ENCODE assay signal across 27 cellular contexts in the genomic region with DNA sequence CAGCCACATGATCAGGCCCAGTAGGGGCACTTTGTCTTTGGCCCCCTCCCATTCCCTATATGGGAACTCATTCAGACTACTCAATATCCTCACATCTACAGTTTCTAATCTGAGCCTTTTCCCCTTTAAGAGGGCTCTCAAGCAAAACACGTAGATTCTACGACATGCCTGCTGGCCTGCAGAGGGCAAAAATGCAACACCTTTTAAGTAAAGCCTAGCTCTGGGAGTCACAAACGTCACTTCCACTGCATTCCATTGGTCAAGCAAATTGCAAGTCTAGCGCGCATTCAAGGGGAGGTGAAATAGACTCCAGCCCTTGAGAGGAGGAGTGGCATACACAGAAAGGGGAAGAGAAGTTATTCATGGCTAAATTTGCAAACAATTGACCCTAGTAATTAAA.
"Had no signal": no experiment of that assay in that cellular context is flagged by ENCODE, and none has a peak within 500 bp of the region (broad histone marks: within the 10 kb centered on the region; RNA-seq: fewer than 3 reads in every experiment).

No MANE protein-coding gene starts in this region.

- ATAC-seq: activated T-cell treated with anti-CD3 and anti-CD28 coated beads, Interleukin-2, amount 50 U/mL, for 72 hours; gastrocnemius medialis; mucosa of descending colon; natural killer cell treated with Interleukin-12 subunit alpha and Interleukin-12 subunit beta and Interleukin-15 and Interleukin-18, amount 100 ng/mL, for 72 hours; sciatic nerve; stimulated activated effector memory CD8-positive, alpha-beta T cell treated with anti-CD3 and anti-CD28 coated beads, Interleukin-12 subunit alpha, Interleukin-12 subunit beta, amount 100 ng/mL, for 72 hours; stimulated activated naive CD8-positive, alpha-beta T cell treated with anti-CD3 and anti-CD28 coated beads, Interleukin-15, amount 100 ng/mL, for 72 hours had no signal

- H3K79me2 ChIP-seq: hepatocyte had no signal

- H3K36me3 Mint-ChIP-seq: natural killer cell treated with Interleukin-12 subunit alpha and Interleukin-12 subunit beta and Interleukin-15 and Interleukin-18, amount 100 ng/mL, for 72 hours; stimulated activated effector memory CD8-positive, alpha-beta T cell treated with anti-CD3 and anti-CD28 coated beads, Interleukin-12 subunit alpha, Interleukin-12 subunit beta, amount 100 ng/mL, for 72 hours; type B pancreatic cell had no signal

- H3K27me3 ChIP-seq: gastrocnemius medialis, hepatocyte, uterus had no signal

- H3K27ac Mint-ChIP-seq: activated B cell treated with CpG ODN at 0.5 μM for 24 hours; activated naive CD8-positive, alpha-beta T cell; activated T-cell treated with anti-CD3 and anti-CD28 coated beads, Interleukin-2, amount 50 U/mL, for 72 hours; dendritic cell treated with granulocyte-macrophage colony-stimulating factor and Interleukin-4, amounts not matched to agents 40 ng/mL and 50 ng/mL, for 4 days; natural killer cell treated with Interleukin-12 subunit alpha and Interleukin-12 subunit beta and Interleukin-15 and Interleukin-18, amount 100 ng/mL, for 72 hours; stimulated activated effector memory CD8-positive, alpha-beta T cell treated with anti-CD3 and anti-CD28 coated beads, Interleukin-12 subunit alpha, Interleukin-12 subunit beta, amount 100 ng/mL, for 72 hours; stimulated activated naive CD8-positive, alpha-beta T cell treated with anti-CD3 and anti-CD28 coated beads, Interleukin-15, amount 100 ng/mL, for 72 hours; type B pancreatic cell had no signal

- DNase-seq: activated B cell treated with CpG ODN at 0.5 μM for 24 hours; activated CD4-positive, alpha-beta T cell treated with anti-CD3 and anti-CD28 coated beads, Interleukin-2, amount 50 U/mL, for 1 hour; activated naive CD4-positive, alpha-beta T cell treated with Interleukin-2 at 50 U/mL for 16 hours; activated T-cell treated with anti-CD3 and anti-CD28 coated beads for 4 hours; activated T-cell treated with anti-CD3 and anti-CD28 coated beads, Interleukin-2, amount 50 U/mL, for 72 hours; anterior cingulate cortex; gastrocnemius medialis; glutamatergic neuron; kidney glomerular epithelial cell; left ventricle myocardium inferior; mucosa of descending colon; stimulated activated CD4-positive, alpha-beta T cell treated with anti-CD3 and anti-CD28 coated beads, Interleukin-12 subunit alpha, Interleukin-12 subunit beta, amount 100 ng/mL, for 4 hours; stimulated activated CD4-positive, alpha-beta T cell treated with anti-CD3 and anti-CD28 coated beads, Interleukin-4, amount 100 ng/mL, for 24 hours; stimulated activated naive CD8-positive, alpha-beta T cell treated with anti-CD3 and anti-CD28 coated beads, Interleukin-15, amount 100 ng/mL, for 72 hours; substantia nigra; T-helper 2 cell; uterus had no signal

- H2AFZ ChIP-seq: hepatocyte had no signal

- H3K4me1 Mint-ChIP-seq: activated B cell treated with CpG ODN at 0.5 μM for 24 hours; central memory CD8-positive, alpha-beta T cell; stimulated activated effector memory CD8-positive, alpha-beta T cell treated with anti-CD3 and anti-CD28 coated beads, Interleukin-12 subunit alpha, Interleukin-12 subunit beta, amount 100 ng/mL, for 72 hours; stimulated activated naive CD8-positive, alpha-beta T cell treated with anti-CD3 and anti-CD28 coated beads, Interleukin-15, amount 100 ng/mL, for 72 hours had no signal

- H3K9me3 Mint-ChIP-seq: dendritic cell treated with granulocyte-macrophage colony-stimulating factor and Interleukin-4, amounts not matched to agents 40 ng/mL and 50 ng/mL, for 4 days; natural killer cell treated with Interleukin-12 subunit alpha and Interleukin-12 subunit beta and Interleukin-15 and Interleukin-18, amount 100 ng/mL, for 72 hours; stimulated activated effector memory CD8-positive, alpha-beta T cell treated with anti-CD3 and anti-CD28 coated beads, Interleukin-12 subunit alpha, Interleukin-12 subunit beta, amount 100 ng/mL, for 72 hours; type B pancreatic cell had no signal

- H3K4me1 ChIP-seq: gastrocnemius medialis, left ventricle myocardium inferior, uterus had no signal

- H3K9me3 ChIP-seq: gastrocnemius medialis, left ventricle myocardium inferior, mucosa of descending colon, uterus had no signal

- H3K27me3 Mint-ChIP-seq: activated B cell treated with CpG ODN at 0.5 μM for 24 hours; activated naive CD8-positive, alpha-beta T cell; dendritic cell treated with granulocyte-macrophage colony-stimulating factor and Interleukin-4, amounts not matched to agents 40 ng/mL and 50 ng/mL, for 4 days; stimulated activated naive CD8-positive, alpha-beta T cell treated with anti-CD3 and anti-CD28 coated beads, Interleukin-15, amount 100 ng/mL, for 72 hours; type B pancreatic cell had no signal

- H3K27ac ChIP-seq: gastrocnemius medialis, hepatocyte, left ventricle myocardium inferior, skin epidermis, uterus had no signal

- H3K4me3 Mint-ChIP-seq: activated B cell treated with CpG ODN at 0.5 μM for 24 hours; activated naive CD8-positive, alpha-beta T cell; activated T-cell treated with anti-CD3 and anti-CD28 coated beads, Interleukin-2, amount 50 U/mL, for 72 hours; central memory CD8-positive, alpha-beta T cell; dendritic cell treated with granulocyte-macrophage colony-stimulating factor and Interleukin-4, amounts not matched to agents 40 ng/mL and 50 ng/mL, for 4 days; natural killer cell treated with Interleukin-12 subunit alpha and Interleukin-12 subunit beta and Interleukin-15 and Interleukin-18, amount 100 ng/mL, for 72 hours; stimulated activated effector memory CD8-positive, alpha-beta T cell treated with anti-CD3 and anti-CD28 coated beads, Interleukin-12 subunit alpha, Interleukin-12 subunit beta, amount 100 ng/mL, for 72 hours; stimulated activated naive CD8-positive, alpha-beta T cell treated with anti-CD3 and anti-CD28 coated beads, Interleukin-15, amount 100 ng/mL, for 72 hours; type B pancreatic cell had no signal

- H3K4me2 ChIP-seq: hepatocyte had no signal

- H3K4me3 ChIP-seq: gastrocnemius medialis, hepatocyte, left ventricle myocardium inferior, lung, mucosa of descending colon, skin epidermis, uterus had no signal

- H3K36me3 ChIP-seq: gastrocnemius medialis, left ventricle myocardium inferior, uterus had no signal
